Comparison of ENCODE assay signal across 25 cellular contexts in genomic region chr13:97332725-97333124, GRCh38.
DNase-seq lines count a peak whose midpoint lies in the region; ATAC-seq and TF ChIP-seq lines count a peak whose summit lies in the region.
"Had no signal": no experiment of that assay in that cellular context is flagged by ENCODE, and none has a peak within 500 bp of the region (broad histone marks: within the 10 kb centered on the region; RNA-seq: fewer than 3 reads in every experiment).

No MANE protein-coding gene starts in this region.

- H3K27ac ChIP-seq in right cardiac atrium (ENCODE audit: low read length) (no peak overlapping the region), Panc1 (ENCODE audit: low read length) (peak overlapping the region; percentile 100), subcutaneous abdominal adipose tissue (ENCODE audit: low read depth, low read length) (peak overlapping the region; percentile 38), spleen (no peak overlapping the region)
- H3K27ac ChIP-seq: BLaER1, GM23248, SJCRH30 had no signal

- TF ChIP-seq CTCF in Panc1 (IDR thresholded peaks at IDR 0.05) (no peak), spleen (IDR thresholded peaks at IDR 0.05 in 8 of 11, conservative IDR thresholded peaks at IDR 0.05 in 3 of 11) (no peak)

- CTCF ChIA-PET in Panc1 (lab: Charles Lee): interaction anchor here (0.6 kb wide), 1 partner anchor 90 kb away, joined by 3 read pairs; no protein-coding TSS in a partner anchor

- no peak overlapping the region for H3K4me3 ChIP-seq in right cardiac atrium (ENCODE audit: low read length)
- no peak overlapping the region for H3K4me3 ChIP-seq in Panc1 (ENCODE audit: low read depth in 2 of 2, low read length in 2 of 2)
- H3K4me3 ChIP-seq in subcutaneous abdominal adipose tissue (ENCODE audit: low read depth in 1 of 5, low read length in 5 of 5): no peak overlapping the region
- no peak overlapping the region for H3K4me3 ChIP-seq in spleen
- H3K4me3 ChIP-seq: BLaER1, GM12878, GM23248, K562, SJCRH30 had no signal

- no peaks in the 10 kb centered on the region for H3K9me3 ChIP-seq in right cardiac atrium (ENCODE audit: control insufficient read depth, low read length)
- no peaks in the 10 kb centered on the region for H3K9me3 ChIP-seq in Panc1 (ENCODE audit: control insufficient read depth, insufficient read depth, low read depth, low read length)
- no peaks in the 10 kb centered on the region for H3K9me3 ChIP-seq in subcutaneous abdominal adipose tissue (ENCODE audit: control insufficient read depth in 5 of 5, low read length in 5 of 5)
- no peaks in the 10 kb centered on the region for H3K9me3 ChIP-seq in spleen
- H3K9me3 ChIP-seq: BLaER1, SJCRH30 had no signal

- TF ChIP-seq POLR2A in spleen (IDR thresholded peaks at IDR 0.05): no peak

- no peak for DNase-seq in Right ventricle myocardium inferior (ENCODE audit: missing footprints)
- no peak for DNase-seq in right cardiac atrium
- DNase-seq in Panc1 (ENCODE audit: low read depth, low spot score): no peak
- no peak for DNase-seq in left lobe of liver (ENCODE audit: low spot score)
- DNase-seq in NCI-H1436 (lab: John Stamatoyannopoulos, UW): no peak
- DNase-seq in SHP77 treated with DMSO at 0.1 percent for 48 hours (lab: John Stamatoyannopoulos, UW): no peak
- DNase-seq in spleen: no peak
- DNase-seq: CD8-positive, alpha-beta memory T cell; DMS53; EL; GM23248; NCI-H1105 treated with DMSO at 0.1 percent for 48 hours; NCI-H187; NCI-H2107; NCI-H226; NCI-H524; NCI-H82; OCI-M1; RPMI8226; SJCRH30 had no signal

- no TSS peak for BruUV-seq in Panc1 (replicated peaks; lab: Mats Ljungman, UMichigan)

- H3K27me3 ChIP-seq in right cardiac atrium (ENCODE audit: control insufficient read depth, insufficient read depth): no peaks in the 10 kb centered on the region
- H3K27me3 ChIP-seq in Panc1 (ENCODE audit: control insufficient read depth, insufficient read depth, low read length): no peaks in the 10 kb centered on the region
- no peaks in the 10 kb centered on the region for H3K27me3 ChIP-seq in subcutaneous abdominal adipose tissue (ENCODE audit: control insufficient read depth in 5 of 5, insufficient read depth in 4 of 5, low read length in 5 of 5)
- no peaks in the 10 kb centered on the region for H3K27me3 ChIP-seq in spleen (replicated peaks in 1 of 7)
- H3K27me3 ChIP-seq: BLaER1, SJCRH30 had no signal

- H3K9ac ChIP-seq in subcutaneous abdominal adipose tissue (ENCODE audit: low read length in 5 of 5): no peak overlapping the region
- H3K9ac ChIP-seq: BLaER1, GM23248 had no signal

- H3K36me3 ChIP-seq in Panc1 (ENCODE audit: control insufficient read depth, insufficient read depth, low read length) (peaks cover 9% of the 10 kb centered on the region), subcutaneous abdominal adipose tissue (ENCODE audit: control insufficient read depth in 5 of 5, insufficient read depth in 5 of 5, low read length in 5 of 5) (peaks cover 3 to 15% (median 10%) of the 10 kb centered on the region in 5 donors), spleen (peaks cover 0 to 37% (median 13%) of the 10 kb centered on the region in 6 donors)

- H3K4me1 ChIP-seq in right cardiac atrium (ENCODE audit: control insufficient read depth, insufficient read depth, low read length): peaks cover 12% of the 10 kb centered on the region
- H3K4me1 ChIP-seq in Panc1 (ENCODE audit: control insufficient read depth, insufficient read depth, low read length): peaks cover 71% of the 10 kb centered on the region
- peaks cover 5 to 57% (median 53%) of the 10 kb centered on the region in 5 donors for H3K4me1 ChIP-seq in subcutaneous abdominal adipose tissue (ENCODE audit: control insufficient read depth in 5 of 5, insufficient read depth in 5 of 5, low read length in 5 of 5)
- H3K4me1 ChIP-seq in spleen: peaks cover 0 to 11% (median 0%) of the 10 kb centered on the region in 6 donors
- H3K4me1 ChIP-seq: BLaER1 had no signal

- in situ Hi-C loops in Panc1 (cut with HindIII; ENCODE audit: low pct_unique_long_range_greater_than_20kb, low sequenced_read_pairs): no loop called here

- ATAC-seq in Right ventricle myocardium inferior (peak; percentile 36), right cardiac atrium (no peak), Panc1 (no peak), left lobe of liver (peak; percentile 55)
- ATAC-seq: GM12878, HCT116, K562 had no signal

- WGBS in right cardiac atrium: 52% methylated on average over 4 of the region's 4 CpGs
- 79 to 96% (median 89%) methylated on average over 4 of the region's 4 CpGs for WGBS in spleen, 5 donors

- POLR2A ChIA-PET in Panc1 (lab: Charles Lee): no interaction called here

- intact Hi-C loops in Right ventricle myocardium inferior (cut with DNase I) (no loop called here), right cardiac atrium (cut with DNase I) (no loop called here), Panc1 (cut with micrococcal nuclease; ENCODE audit: unreplicated experiment) (no loop called here), spleen (cut with DNase I; ENCODE audit: low total_unique reads) (no loop called here)

Comparison
In these comparisons a context has a peak if more than half of its experiments do, and no peak if none do; other contexts are left out.
1. ATAC-seq: peak in Right ventricle myocardium inferior (single experiment) and left lobe of liver (single experiment); none in right cardiac atrium (0 of 2) and Panc1 (single experiment).
2. H3K27ac ChIP-seq: peak in Panc1 (single experiment) and subcutaneous abdominal adipose tissue (single experiment); none in right cardiac atrium (single experiment) and spleen (0 of 8).